8 cellular contexts compared by ENCODE assay signal in genomic region chr11:129331871-129332274, GRCh38. TPM values are rescaled to one million over a fixed set of nuclear protein-coding genes. Genes with fewer than 3 reads are reported as not detected.
DNase-seq lines count a peak whose midpoint lies in the region; ATAC-seq and TF ChIP-seq lines count a peak whose summit lies in the region.

No MANE protein-coding gene starts in this region.

- H3K27me3 ChIP-seq in kidney epithelial cell (ENCODE audit: control insufficient read depth, insufficient read depth, low read length), result no peaks in the 10 kb centered on the region

- POLR2A ChIA-PET in activated B cell treated with CpG ODN at 0.5 μM for 24 hours (lab: Charles Lee), result no interaction called here

- H3K4me3 ChIP-seq in kidney epithelial cell (ENCODE audit: low read depth, low read length), result no peak overlapping the region

- H3K4me1 Mint-ChIP-seq in activated B cell treated with CpG ODN at 0.5 μM for 24 hours, result peaks cover 2% of the 10 kb centered on the region

- H3K27ac ChIP-seq in caudate nucleus (ENCODE audit: low read depth, low read length), result no peak overlapping the region

- no peak for TF ChIP-seq POLR2A in GM18505 (IDR thresholded peaks at IDR 0.05; ENCODE audit: borderline replicate concordance, extremely low read depth, insufficient read depth, insufficient read length)

- H3K4me3 Mint-ChIP-seq in activated B cell treated with CpG ODN at 0.5 μM for 24 hours, result no peak overlapping the region

- DNase-seq in 8988T (peak; percentile 69), NCI-H2196 (lab: John Stamatoyannopoulos, UW; ENCODE audit: unreplicated experiment) (peak; percentile 92), activated B cell treated with CpG ODN at 0.5 μM for 24 hours (peak; percentile 38), caudate nucleus (lab: John Stamatoyannopoulos, UW) (peak in 56 of 61 donors; percentile 11 to 87 (median 64)), kidney epithelial cell (ENCODE audit: low read depth) (peak; percentile 28)
- peak; percentile 46 to 59 for DNase-seq in stimulated activated CD4-positive, alpha-beta T cell treated with anti-CD3 and anti-CD28 coated beads, Interleukin-1b, Interleukin-23, amount 100 ng/mL, for 4 hours (ENCODE audit: low read depth in 2 of 2)

- ATAC-seq in GM18505 (IDR thresholded peaks at IDR 0.05; ENCODE audit: unreplicated experiment) (peak; percentile 82), HG03060 (IDR thresholded peaks at IDR 0.05; ENCODE audit: low read depth, unreplicated experiment) (peak; percentile 64), activated B cell treated with CpG ODN at 0.5 μM for 24 hours (ENCODE audit: low read depth) (no peak)

- H3K27ac Mint-ChIP-seq in activated B cell treated with CpG ODN at 0.5 μM for 24 hours, result no peak overlapping the region

- H3K27me3 Mint-ChIP-seq in activated B cell treated with CpG ODN at 0.5 μM for 24 hours, result no peaks in the 10 kb centered on the region

- CTCF ChIA-PET in activated B cell treated with CpG ODN at 0.5 μM for 24 hours (lab: Charles Lee), result interaction anchor here (0.7 to 5.7 kb wide), 14 partner anchors 9 to 1181 kb away, joined by 3 to 48 read pairs (median 4); no protein-coding TSS in a partner anchor

- H3K36me3 ChIP-seq in kidney epithelial cell (ENCODE audit: control insufficient read depth, insufficient read depth, low read length), result no peaks in the 10 kb centered on the region

- no peaks in the 10 kb centered on the region for H3K9me3 Mint-ChIP-seq in activated B cell treated with CpG ODN at 0.5 μM for 24 hours

- TF ChIP-seq CTCF in activated B cell treated with CpG ODN at 0.5 μM for 24 hours (IDR thresholded peaks at IDR 0.05) (peak; percentile 72), kidney epithelial cell (IDR thresholded peaks at IDR 0.05; ENCODE audit: insufficient read depth, low read length, poor library complexity, severe bottlenecking) (peak; percentile 91)

- H3K36me3 Mint-ChIP-seq in activated B cell treated with CpG ODN at 0.5 μM for 24 hours (ENCODE audit: low read depth), result no peaks in the 10 kb centered on the region

- intact Hi-C loops in activated B cell treated with CpG ODN at 0.5 μM for 24 hours (cut with micrococcal nuclease), result loop anchor here (1.0 kb wide), 3 partner anchors 215 to 1301 kb away; no protein-coding TSS in a partner anchor

RNA-seq across cellular contexts. Expression of gene BARX2, which starts 43.8 kb away (rescaled TPM):
- total RNA-seq in activated B cell treated with CpG ODN at 0.5 μM for 24 hours (not detected in 2 replicates), kidney epithelial cell (0.07 TPM in 1 of 2 replicates, not detected in the other)

Comparison
In these comparisons a context has a peak if more than half of its experiments do, and no peak if none do; other contexts are left out.
1. DNase-seq: peak in every context shown above with its lines; median percentile 92 in NCI-H2196; 69 in 8988T; 64 in caudate nucleus; 52 in stimulated activated CD4-positive, alpha-beta T cell treated with anti-CD3 and anti-CD28 coated beads, Interleukin-1b, Interleukin-23, amount 100 ng/mL, for 4 hours; 38 in activated B cell treated with CpG ODN at 0.5 μM for 24 hours; 28 in kidney epithelial cell.